ENCODE assay signal across 9 cellular contexts in genomic region chr3:197186887-197187588, GRCh38.
DNase-seq lines count a peak whose midpoint lies in the region; ATAC-seq and TF ChIP-seq lines count a peak whose summit lies in the region.
"Had no signal": no experiment of that assay in that cellular context is flagged by ENCODE, and none has a peak within 500 bp of the region (broad histone marks: within the 10 kb centered on the region; RNA-seq: fewer than 3 reads in every experiment).

No MANE protein-coding gene starts in this region.

- no peak overlapping the region for H3K27ac Mint-ChIP-seq in activated naive CD8-positive, alpha-beta T cell treated with anti-CD3 and anti-CD28 coated beads, Interleukin-2, amount 10 ng/mL, durations not matched to agents 7 days and 5 days
- no peak overlapping the region for H3K27ac Mint-ChIP-seq in activated naive CD8-positive, alpha-beta T cell treated with anti-CD3 and anti-CD28 coated beads for 36 hours
- H3K27ac Mint-ChIP-seq in WTC11 = no peak overlapping the region
- no peak overlapping the region for H3K27ac Mint-ChIP-seq in progenitor cell of endocrine pancreas

- POLR2A ChIA-PET in activated naive CD8-positive, alpha-beta T cell treated with anti-CD3 and anti-CD28 coated beads, Interleukin-2, amount 10 ng/mL, durations not matched to agents 7 days and 5 days (lab: Charles Lee) = no interaction called here
- POLR2A ChIA-PET in WTC11 (lab: Charles Lee) = no interaction called here

- TF ChIP-seq CTCF in WTC11 (IDR thresholded peaks at IDR 0.05) (peak; percentile 66), gastroesophageal sphincter (IDR thresholded peaks at IDR 0.05) (peak; percentile 69 to 74 (median 72)), progenitor cell of endocrine pancreas (IDR thresholded peaks at IDR 0.05; ENCODE audit: unreplicated experiment) (peak; percentile 88)

- no peaks in the 10 kb centered on the region for H3K9me3 Mint-ChIP-seq in activated naive CD8-positive, alpha-beta T cell treated with anti-CD3 and anti-CD28 coated beads, Interleukin-2, amount 10 ng/mL, durations not matched to agents 7 days and 5 days
- H3K9me3 Mint-ChIP-seq in activated naive CD8-positive, alpha-beta T cell treated with anti-CD3 and anti-CD28 coated beads for 36 hours = no peaks in the 10 kb centered on the region
- peaks cover 5% of the 10 kb centered on the region; the same call in 1 of the 2 replicates for H3K9me3 Mint-ChIP-seq in WTC11
- no peaks in the 10 kb centered on the region for H3K9me3 Mint-ChIP-seq in progenitor cell of endocrine pancreas (ENCODE audit: low read depth)

- H3K4me1 Mint-ChIP-seq in activated naive CD8-positive, alpha-beta T cell treated with anti-CD3 and anti-CD28 coated beads, Interleukin-2, amount 10 ng/mL, durations not matched to agents 7 days and 5 days = peaks cover 5% of the 10 kb centered on the region
- H3K4me1 Mint-ChIP-seq in activated naive CD8-positive, alpha-beta T cell treated with anti-CD3 and anti-CD28 coated beads for 36 hours = peaks cover 4% of the 10 kb centered on the region
- peaks cover 31% of the 10 kb centered on the region for H3K4me1 Mint-ChIP-seq in WTC11
- peaks cover 3% of the 10 kb centered on the region for H3K4me1 Mint-ChIP-seq in progenitor cell of endocrine pancreas (ENCODE audit: low read depth)

- no peaks in the 10 kb centered on the region for H3K36me3 ChIP-seq in gastroesophageal sphincter

- peaks cover 6% of the 10 kb centered on the region for H3K36me3 Mint-ChIP-seq in activated naive CD8-positive, alpha-beta T cell treated with anti-CD3 and anti-CD28 coated beads, Interleukin-2, amount 10 ng/mL, durations not matched to agents 7 days and 5 days
- peaks cover 1% of the 10 kb centered on the region for H3K36me3 Mint-ChIP-seq in activated naive CD8-positive, alpha-beta T cell treated with anti-CD3 and anti-CD28 coated beads for 36 hours
- H3K36me3 Mint-ChIP-seq in WTC11 = peaks cover 7% of the 10 kb centered on the region
- H3K36me3 Mint-ChIP-seq in progenitor cell of endocrine pancreas (ENCODE audit: insufficient read depth) = peaks cover 9% of the 10 kb centered on the region

- TF ChIP-seq EP300 in gastroesophageal sphincter (IDR thresholded peaks at IDR 0.05) = no peak

- DNase-seq in activated naive CD8-positive, alpha-beta T cell treated with anti-CD3 and anti-CD28 coated beads, Interleukin-2, amount 10 ng/mL, durations not matched to agents 7 days and 5 days = no peak
- no peak for DNase-seq in activated naive CD8-positive, alpha-beta T cell treated with anti-CD3 and anti-CD28 coated beads for 36 hours
- DNase-seq in NCI-H2196 treated with DMSO at 0.1 percent for 48 hours (lab: John Stamatoyannopoulos, UW; ENCODE audit: unreplicated experiment) (peak; percentile 74), WTC11 (ENCODE audit: low spot score) (no peak), progenitor cell of endocrine pancreas (ENCODE audit: low spot score, unreplicated experiment) (no peak)

- no peaks in the 10 kb centered on the region for H3K9me3 ChIP-seq in gastroesophageal sphincter

- no peak overlapping the region for H3K27ac ChIP-seq in gastroesophageal sphincter
- H3K27ac ChIP-seq: epithelial cell of prostate had no signal

- ATAC-seq in activated naive CD8-positive, alpha-beta T cell treated with anti-CD3 and anti-CD28 coated beads, Interleukin-2, amount 10 ng/mL, durations not matched to agents 7 days and 5 days (ENCODE audit: low read depth) = peak; percentile 76
- peak; percentile 47 for ATAC-seq in HG02642 (IDR thresholded peaks at IDR 0.05; ENCODE audit: poor library complexity, unreplicated experiment)
- peak; percentile 65; the same call in 1 of the 2 replicates for ATAC-seq in WTC11
- no peak for ATAC-seq in gastroesophageal sphincter
- no peak for ATAC-seq in GM21526 (IDR thresholded peaks at IDR 0.05; ENCODE audit: low FRiP score, unreplicated experiment)

- H3K4me3 ChIP-seq in gastroesophageal sphincter = no peak overlapping the region

- TF ChIP-seq POLR2A in gastroesophageal sphincter (IDR thresholded peaks at IDR 0.05) = no peak

- no peak overlapping the region for H3K4me3 Mint-ChIP-seq in activated naive CD8-positive, alpha-beta T cell treated with anti-CD3 and anti-CD28 coated beads, Interleukin-2, amount 10 ng/mL, durations not matched to agents 7 days and 5 days
- H3K4me3 Mint-ChIP-seq in activated naive CD8-positive, alpha-beta T cell treated with anti-CD3 and anti-CD28 coated beads for 36 hours = no peak overlapping the region
- H3K4me3 Mint-ChIP-seq in WTC11 (no peak overlapping the region), progenitor cell of endocrine pancreas (ENCODE audit: low read depth) (no peak overlapping the region)

- H3K27me3 ChIP-seq in gastroesophageal sphincter = no peaks in the 10 kb centered on the region

- no peaks in the 10 kb centered on the region for H3K27me3 Mint-ChIP-seq in activated naive CD8-positive, alpha-beta T cell treated with anti-CD3 and anti-CD28 coated beads, Interleukin-2, amount 10 ng/mL, durations not matched to agents 7 days and 5 days
- no peaks in the 10 kb centered on the region for H3K27me3 Mint-ChIP-seq in activated naive CD8-positive, alpha-beta T cell treated with anti-CD3 and anti-CD28 coated beads for 36 hours
- H3K27me3 Mint-ChIP-seq in WTC11 (ENCODE audit: low read depth) (no peaks in the 10 kb centered on the region), progenitor cell of endocrine pancreas (no peaks in the 10 kb centered on the region)

- WGBS in gastroesophageal sphincter (ENCODE audit: low coverage in 1 of 2), 2 donors = 58 to 80% methylated on average over 1 of the region's 1 CpG

- peaks cover 0 to 11% (median 0%) of the 10 kb centered on the region in 3 donors for H3K4me1 ChIP-seq in gastroesophageal sphincter

- CTCF ChIA-PET in WTC11 (lab: Charles Lee) = interaction anchor here (0.6 to 1.2 kb wide), 8 partner anchors 9 to 195 kb away, joined by 3 to 7 read pairs (median 4); no protein-coding TSS in a partner anchor

TF ChIP-seq in WTC11, 78 proteins besides CTCF, POLR2A, EP300 and RAD21 (continues in another document):
- TF ChIP-seq SMAD3 (CRISPR knock-in tag; IDR thresholded peaks at IDR 0.05; ENCODE audit: borderline replicate concordance) = no peak
- TF ChIP-seq OVOL2 (CRISPR knock-in tag; IDR thresholded peaks at IDR 0.05; ENCODE audit: borderline replicate concordance) = no peak
- no peak for TF ChIP-seq ZNF219 (CRISPR knock-in tag; IDR thresholded peaks at IDR 0.05; ENCODE audit: borderline replicate concordance)
- TF ChIP-seq GABPB1 (CRISPR knock-in tag; IDR thresholded peaks at IDR 0.05) = no peak
- no peak for TF ChIP-seq NR1H2 (CRISPR knock-in tag; IDR thresholded peaks at IDR 0.05)
- TF ChIP-seq ZNF671 (CRISPR knock-in tag; IDR thresholded peaks at IDR 0.05) = no peak
- TF ChIP-seq NFYB (CRISPR knock-in tag; conservative IDR thresholded peaks at IDR 0.05; ENCODE audit: low read depth) = no peak
- no peak for TF ChIP-seq ZBTB21 (CRISPR knock-in tag; IDR thresholded peaks at IDR 0.05; ENCODE audit: borderline replicate concordance)
- TF ChIP-seq NR3C1 (CRISPR knock-in tag; conservative IDR thresholded peaks at IDR 0.05; ENCODE audit: low read depth) = no peak
- no peak for TF ChIP-seq ZNF121 (CRISPR knock-in tag; IDR thresholded peaks at IDR 0.05)
- no peak for TF ChIP-seq NFE2L1 (CRISPR knock-in tag; IDR thresholded peaks at IDR 0.05)
- TF ChIP-seq MAX (CRISPR knock-in tag; IDR thresholded peaks at IDR 0.05) = no peak
- no peak for TF ChIP-seq ZNF232 (CRISPR knock-in tag; IDR thresholded peaks at IDR 0.05)
- no peak for TF ChIP-seq AR (CRISPR knock-in tag; IDR thresholded peaks at IDR 0.05)

Comparison
In these comparisons a context has a peak if more than half of its experiments do, and no peak if none do; other contexts are left out.
1. ATAC-seq: peak in activated naive CD8-positive, alpha-beta T cell treated with anti-CD3 and anti-CD28 coated beads, Interleukin-2, amount 10 ng/mL, durations not matched to agents 7 days and 5 days (single experiment), HG02642 (single experiment) and WTC11 (single experiment); none in gastroesophageal sphincter (single experiment) and GM21526 (single experiment).
2. Peak in every context shown above with its lines, with median percentiles within 50 percentile points of each other: CTCF ChIP-seq.